Comparison of ENCODE assay signal across 1 cellular context in the genomic region with DNA sequence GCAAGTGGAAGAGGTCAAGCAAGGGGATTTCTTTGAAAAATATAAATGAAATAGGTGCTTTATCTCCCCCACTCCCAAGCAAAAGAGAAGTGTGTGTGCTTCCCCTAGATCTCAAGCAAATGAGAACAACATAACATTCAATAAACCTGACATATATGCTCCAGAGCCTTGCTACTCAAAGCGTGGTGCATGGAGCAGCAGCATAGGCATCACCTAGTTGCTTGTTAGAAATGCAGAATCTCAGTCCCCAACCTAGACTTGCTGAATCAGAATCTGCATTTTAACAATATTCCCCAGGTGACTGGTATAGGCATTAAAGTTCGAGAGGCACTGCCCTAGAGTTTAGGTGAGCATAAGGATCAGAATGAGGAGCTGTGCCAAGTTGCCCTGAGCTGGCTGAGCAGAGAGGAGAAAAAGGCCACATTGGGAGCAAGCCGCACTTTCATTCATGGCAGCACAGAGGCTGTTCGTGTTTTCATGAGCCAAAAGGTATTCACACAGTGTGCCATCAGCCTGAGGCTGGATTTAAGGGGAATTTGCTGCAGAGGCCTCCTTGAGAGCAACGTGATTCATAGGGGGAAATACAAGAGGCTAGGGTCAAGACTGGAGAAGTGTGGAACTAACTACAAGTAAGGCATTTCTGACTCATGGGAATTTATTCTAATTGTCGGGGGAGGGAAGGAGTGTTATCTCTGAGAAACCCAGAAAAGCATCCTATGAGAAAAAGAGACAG.
TF ChIP-seq lines count a peak whose summit lies in the region.

No MANE protein-coding gene starts in this region.

TF ChIP-seq in HepG2, 621 proteins besides CTCF, POLR2A, EP300 and RAD21:
- TF ChIP-seq, protein P1, sequence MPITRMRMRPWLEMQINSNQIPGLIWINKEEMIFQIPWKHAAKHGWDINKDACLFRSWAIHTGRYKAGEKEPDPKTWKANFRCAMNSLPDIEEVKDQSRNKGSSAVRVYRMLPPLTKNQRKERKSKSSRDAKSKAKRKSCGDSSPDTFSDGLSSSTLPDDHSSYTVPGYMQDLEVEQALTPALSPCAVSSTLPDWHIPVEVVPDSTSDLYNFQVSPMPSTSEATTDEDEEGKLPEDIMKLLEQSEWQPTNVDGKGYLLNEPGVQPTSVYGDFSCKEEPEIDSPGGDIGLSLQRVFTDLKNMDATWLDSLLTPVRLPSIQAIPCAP (CRISPR knock-in tag; IDR thresholded peaks at IDR 0.05; ENCODE audit: low read depth): no peak
- TF ChIP-seq JUND (CRISPR knock-in tag; IDR thresholded peaks at IDR 0.05) (no peak), CCDC6 (CRISPR knock-in tag; IDR thresholded peaks at IDR 0.05) (no peak), ZNF670 (CRISPR knock-in tag; IDR thresholded peaks at IDR 0.05; ENCODE audit: borderline replicate concordance) (no peak), ZNF382 (CRISPR knock-in tag; IDR thresholded peaks at IDR 0.05; ENCODE audit: borderline replicate concordance) (no peak), ZFP41 (CRISPR knock-in tag; IDR thresholded peaks at IDR 0.05; ENCODE audit: borderline replicate concordance) (no peak), DMAP1 (CRISPR knock-in tag; IDR thresholded peaks at IDR 0.05) (no peak), IKZF4 (CRISPR knock-in tag; IDR thresholded peaks at IDR 0.05; ENCODE audit: borderline replicate concordance, low read depth, not compliant biosample characterization) (no peak), SMYD3 (CRISPR knock-in tag; IDR thresholded peaks at IDR 0.05) (no peak), ZNF333 (CRISPR knock-in tag; IDR thresholded peaks at IDR 0.05; ENCODE audit: borderline replicate concordance) (no peak)
- TF ChIP-seq, protein P2, sequence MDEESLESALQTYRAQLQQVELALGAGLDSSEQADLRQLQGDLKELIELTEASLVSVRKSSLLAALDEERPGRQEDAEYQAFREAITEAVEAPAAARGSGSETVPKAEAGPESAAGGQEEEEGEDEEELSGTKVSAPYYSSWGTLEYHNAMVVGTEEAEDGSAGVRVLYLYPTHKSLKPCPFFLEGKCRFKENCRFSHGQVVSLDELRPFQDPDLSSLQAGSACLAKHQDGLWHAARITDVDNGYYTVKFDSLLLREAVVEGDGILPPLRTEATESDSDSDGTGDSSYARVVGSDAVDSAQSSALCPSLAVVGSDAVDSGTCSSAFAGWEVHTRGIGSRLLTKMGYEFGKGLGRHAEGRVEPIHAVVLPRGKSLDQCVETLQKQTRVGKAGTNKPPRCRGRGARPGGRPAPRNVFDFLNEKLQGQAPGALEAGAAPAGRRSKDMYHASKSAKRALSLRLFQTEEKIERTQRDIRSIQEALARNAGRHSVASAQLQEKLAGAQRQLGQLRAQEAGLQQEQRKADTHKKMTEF (CRISPR knock-in tag; IDR thresholded peaks at IDR 0.05): no peak
- TF ChIP-seq, protein P3, sequence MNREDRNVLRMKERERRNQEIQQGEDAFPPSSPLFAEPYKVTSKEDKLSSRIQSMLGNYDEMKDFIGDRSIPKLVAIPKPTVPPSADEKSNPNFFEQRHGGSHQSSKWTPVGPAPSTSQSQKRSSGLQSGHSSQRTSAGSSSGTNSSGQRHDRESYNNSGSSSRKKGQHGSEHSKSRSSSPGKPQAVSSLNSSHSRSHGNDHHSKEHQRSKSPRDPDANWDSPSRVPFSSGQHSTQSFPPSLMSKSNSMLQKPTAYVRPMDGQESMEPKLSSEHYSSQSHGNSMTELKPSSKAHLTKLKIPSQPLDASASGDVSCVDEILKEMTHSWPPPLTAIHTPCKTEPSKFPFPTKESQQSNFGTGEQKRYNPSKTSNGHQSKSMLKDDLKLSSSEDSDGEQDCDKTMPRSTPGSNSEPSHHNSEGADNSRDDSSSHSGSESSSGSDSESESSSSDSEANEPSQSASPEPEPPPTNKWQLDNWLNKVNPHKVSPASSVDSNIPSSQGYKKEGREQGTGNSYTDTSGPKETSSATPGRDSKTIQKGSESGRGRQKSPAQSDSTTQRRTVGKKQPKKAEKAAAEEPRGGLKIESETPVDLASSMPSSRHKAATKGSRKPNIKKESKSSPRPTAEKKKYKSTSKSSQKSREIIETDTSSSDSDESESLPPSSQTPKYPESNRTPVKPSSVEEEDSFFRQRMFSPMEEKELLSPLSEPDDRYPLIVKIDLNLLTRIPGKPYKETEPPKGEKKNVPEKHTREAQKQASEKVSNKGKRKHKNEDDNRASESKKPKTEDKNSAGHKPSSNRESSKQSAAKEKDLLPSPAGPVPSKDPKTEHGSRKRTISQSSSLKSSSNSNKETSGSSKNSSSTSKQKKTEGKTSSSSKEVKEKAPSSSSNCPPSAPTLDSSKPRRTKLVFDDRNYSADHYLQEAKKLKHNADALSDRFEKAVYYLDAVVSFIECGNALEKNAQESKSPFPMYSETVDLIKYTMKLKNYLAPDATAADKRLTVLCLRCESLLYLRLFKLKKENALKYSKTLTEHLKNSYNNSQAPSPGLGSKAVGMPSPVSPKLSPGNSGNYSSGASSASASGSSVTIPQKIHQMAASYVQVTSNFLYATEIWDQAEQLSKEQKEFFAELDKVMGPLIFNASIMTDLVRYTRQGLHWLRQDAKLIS (CRISPR knock-in tag; IDR thresholded peaks at IDR 0.05): no peak
- TF ChIP-seq, protein P4, sequence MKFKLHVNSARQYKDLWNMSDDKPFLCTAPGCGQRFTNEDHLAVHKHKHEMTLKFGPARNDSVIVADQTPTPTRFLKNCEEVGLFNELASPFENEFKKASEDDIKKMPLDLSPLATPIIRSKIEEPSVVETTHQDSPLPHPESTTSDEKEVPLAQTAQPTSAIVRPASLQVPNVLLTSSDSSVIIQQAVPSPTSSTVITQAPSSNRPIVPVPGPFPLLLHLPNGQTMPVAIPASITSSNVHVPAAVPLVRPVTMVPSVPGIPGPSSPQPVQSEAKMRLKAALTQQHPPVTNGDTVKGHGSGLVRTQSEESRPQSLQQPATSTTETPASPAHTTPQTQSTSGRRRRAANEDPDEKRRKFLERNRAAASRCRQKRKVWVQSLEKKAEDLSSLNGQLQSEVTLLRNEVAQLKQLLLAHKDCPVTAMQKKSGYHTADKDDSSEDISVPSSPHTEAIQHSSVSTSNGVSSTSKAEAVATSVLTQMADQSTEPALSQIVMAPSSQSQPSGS (CRISPR knock-in tag; IDR thresholded peaks at IDR 0.05): no peak
- TF ChIP-seq, protein P5, sequence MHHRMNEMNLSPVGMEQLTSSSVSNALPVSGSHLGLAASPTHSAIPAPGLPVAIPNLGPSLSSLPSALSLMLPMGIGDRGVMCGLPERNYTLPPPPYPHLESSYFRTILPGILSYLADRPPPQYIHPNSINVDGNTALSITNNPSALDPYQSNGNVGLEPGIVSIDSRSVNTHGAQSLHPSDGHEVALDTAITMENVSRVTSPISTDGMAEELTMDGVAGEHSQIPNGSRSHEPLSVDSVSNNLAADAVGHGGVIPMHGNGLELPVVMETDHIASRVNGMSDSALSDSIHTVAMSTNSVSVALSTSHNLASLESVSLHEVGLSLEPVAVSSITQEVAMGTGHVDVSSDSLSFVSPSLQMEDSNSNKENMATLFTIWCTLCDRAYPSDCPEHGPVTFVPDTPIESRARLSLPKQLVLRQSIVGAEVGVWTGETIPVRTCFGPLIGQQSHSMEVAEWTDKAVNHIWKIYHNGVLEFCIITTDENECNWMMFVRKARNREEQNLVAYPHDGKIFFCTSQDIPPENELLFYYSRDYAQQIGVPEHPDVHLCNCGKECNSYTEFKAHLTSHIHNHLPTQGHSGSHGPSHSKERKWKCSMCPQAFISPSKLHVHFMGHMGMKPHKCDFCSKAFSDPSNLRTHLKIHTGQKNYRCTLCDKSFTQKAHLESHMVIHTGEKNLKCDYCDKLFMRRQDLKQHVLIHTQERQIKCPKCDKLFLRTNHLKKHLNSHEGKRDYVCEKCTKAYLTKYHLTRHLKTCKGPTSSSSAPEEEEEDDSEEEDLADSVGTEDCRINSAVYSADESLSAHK (CRISPR knock-in tag; IDR thresholded peaks at IDR 0.05; ENCODE audit: borderline replicate concordance): no peak
- TF ChIP-seq, protein P6, sequence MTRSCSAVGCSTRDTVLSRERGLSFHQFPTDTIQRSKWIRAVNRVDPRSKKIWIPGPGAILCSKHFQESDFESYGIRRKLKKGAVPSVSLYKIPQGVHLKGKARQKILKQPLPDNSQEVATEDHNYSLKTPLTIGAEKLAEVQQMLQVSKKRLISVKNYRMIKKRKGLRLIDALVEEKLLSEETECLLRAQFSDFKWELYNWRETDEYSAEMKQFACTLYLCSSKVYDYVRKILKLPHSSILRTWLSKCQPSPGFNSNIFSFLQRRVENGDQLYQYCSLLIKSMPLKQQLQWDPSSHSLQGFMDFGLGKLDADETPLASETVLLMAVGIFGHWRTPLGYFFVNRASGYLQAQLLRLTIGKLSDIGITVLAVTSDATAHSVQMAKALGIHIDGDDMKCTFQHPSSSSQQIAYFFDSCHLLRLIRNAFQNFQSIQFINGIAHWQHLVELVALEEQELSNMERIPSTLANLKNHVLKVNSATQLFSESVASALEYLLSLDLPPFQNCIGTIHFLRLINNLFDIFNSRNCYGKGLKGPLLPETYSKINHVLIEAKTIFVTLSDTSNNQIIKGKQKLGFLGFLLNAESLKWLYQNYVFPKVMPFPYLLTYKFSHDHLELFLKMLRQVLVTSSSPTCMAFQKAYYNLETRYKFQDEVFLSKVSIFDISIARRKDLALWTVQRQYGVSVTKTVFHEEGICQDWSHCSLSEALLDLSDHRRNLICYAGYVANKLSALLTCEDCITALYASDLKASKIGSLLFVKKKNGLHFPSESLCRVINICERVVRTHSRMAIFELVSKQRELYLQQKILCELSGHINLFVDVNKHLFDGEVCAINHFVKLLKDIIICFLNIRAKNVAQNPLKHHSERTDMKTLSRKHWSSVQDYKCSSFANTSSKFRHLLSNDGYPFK (CRISPR knock-in tag; IDR thresholded peaks at IDR 0.05; ENCODE audit: borderline replicate concordance): no peak
- TF ChIP-seq, protein P7, sequence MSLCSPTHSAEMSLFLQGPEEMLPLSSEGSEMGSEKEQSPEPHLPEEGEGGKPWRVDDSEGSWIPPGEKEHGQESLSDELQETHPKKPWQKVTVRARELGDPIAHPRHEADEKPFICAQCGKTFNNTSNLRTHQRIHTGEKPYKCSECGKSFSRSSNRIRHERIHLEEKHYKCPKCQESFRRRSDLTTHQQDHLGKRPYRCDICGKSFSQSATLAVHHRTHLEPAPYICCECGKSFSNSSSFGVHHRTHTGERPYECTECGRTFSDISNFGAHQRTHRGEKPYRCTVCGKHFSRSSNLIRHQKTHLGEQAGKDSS (CRISPR knock-in tag; IDR thresholded peaks at IDR 0.05; ENCODE audit: borderline replicate concordance, low read depth): no peak
- TF ChIP-seq, protein P8, sequence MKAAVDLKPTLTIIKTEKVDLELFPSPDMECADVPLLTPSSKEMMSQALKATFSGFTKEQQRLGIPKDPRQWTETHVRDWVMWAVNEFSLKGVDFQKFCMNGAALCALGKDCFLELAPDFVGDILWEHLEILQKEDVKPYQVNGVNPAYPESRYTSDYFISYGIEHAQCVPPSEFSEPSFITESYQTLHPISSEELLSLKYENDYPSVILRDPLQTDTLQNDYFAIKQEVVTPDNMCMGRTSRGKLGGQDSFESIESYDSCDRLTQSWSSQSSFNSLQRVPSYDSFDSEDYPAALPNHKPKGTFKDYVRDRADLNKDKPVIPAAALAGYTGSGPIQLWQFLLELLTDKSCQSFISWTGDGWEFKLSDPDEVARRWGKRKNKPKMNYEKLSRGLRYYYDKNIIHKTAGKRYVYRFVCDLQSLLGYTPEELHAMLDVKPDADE (CRISPR knock-in tag; IDR thresholded peaks at IDR 0.05): no peak
TF ChIP-seq in HepG2: peak in this region for 0.
